In the genomic region with DNA sequence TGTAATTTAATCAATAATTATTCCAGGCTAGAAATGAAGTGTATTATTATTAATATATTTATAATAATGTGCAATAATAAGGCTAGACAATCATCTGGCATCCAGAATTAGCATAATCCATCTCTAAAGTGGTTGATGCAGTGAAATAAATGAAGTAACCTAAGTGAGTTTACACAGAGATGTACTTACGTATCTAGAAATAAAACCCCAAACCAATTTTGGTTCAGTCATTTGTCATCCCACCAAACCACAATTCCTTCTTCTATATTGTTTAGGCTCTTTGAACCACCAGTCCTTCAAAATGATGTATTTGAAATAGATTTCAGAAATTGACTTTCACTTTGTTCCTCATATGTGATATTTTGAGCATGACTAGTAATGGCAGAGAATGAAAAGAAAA, we compare ENCODE assay signal across 19 cellular contexts.
DNase-seq lines count a peak whose midpoint lies in the region; ATAC-seq, FAIRE-seq and TF ChIP-seq lines count a peak whose summit lies in the region.
"Had no signal": no experiment of that assay in that cellular context is flagged by ENCODE, and none has a peak within 500 bp of the region (broad histone marks: within the 10 kb centered on the region; RNA-seq: fewer than 3 reads in every experiment).

No MANE protein-coding gene starts in this region.

- TF ChIP-seq RAD21 in GM12878 (IDR thresholded peaks at IDR 0.05; ENCODE audit: insufficient read depth, low read depth, low read length): no peak

- no peak for FAIRE-seq in GM12878 (lab: Jason Lieb, UNC)
- FAIRE-seq: A204.1, GM12892, GM18507 had no signal

- TF ChIP-seq EP300 in GM12878 (IDR thresholded peaks at IDR 0.05; ENCODE audit: borderline replicate concordance in 1 of 2, control insufficient read depth in 1 of 2, low read depth in 2 of 2, low read length in 2 of 2): no peak

- ATAC-seq in GM12878: no peak
- ATAC-seq in heart left ventricle: no peak

- no peak for DNase-seq in GM12878 (ENCODE audit: low read depth, low spot score)
- DNase-seq in heart left ventricle: no peak
- DNase-seq in H4 (ENCODE audit: low spot score): no peak
- DNase-seq in dorsolateral prefrontal cortex: no peak
- DNase-seq: 8988T; ACHN; BE2C; C1 segment of cervical spinal cord; CD4-positive, alpha-beta memory T cell; CD4-positive, CD25-positive, alpha-beta regulatory T cell; CD8-positive, alpha-beta memory T cell; COR-L47; DMS79 treated with DMSO at 0.1 percent for 48 hours; GF-D8 had no signal

- H4K20me1 ChIP-seq in OCI-LY3 (ENCODE audit: insufficient read depth, low read length) (no peaks in the 10 kb centered on the region), GM12878 (ENCODE audit: control insufficient read depth, insufficient read depth) (no peaks in the 10 kb centered on the region)
- H4K20me1 ChIP-seq: BLaER1 had no signal

- H2AFZ ChIP-seq in OCI-LY3 (ENCODE audit: low read depth, low read length) (no peak overlapping the region), GM12878 (ENCODE audit: control insufficient read depth, low read depth, low read length) (no peak overlapping the region)

- intact Hi-C loops in GM12878 (cut with micrococcal nuclease; ENCODE audit: unreplicated experiment) (no loop called here), heart left ventricle (cut with DNase I) (no loop called here), dorsolateral prefrontal cortex (cut with DNase I) (no loop called here)

- H3K4me2 ChIP-seq in OCI-LY3 (ENCODE audit: low read length) (0 out of 2 replicates have a peak overlapping the region, but pooled peaks have one; percentile 6), GM12878 (ENCODE audit: control insufficient read depth, insufficient read depth) (no peak overlapping the region)
- H3K4me2 ChIP-seq: BLaER1 had no signal

- TF ChIP-seq CTCF in OCI-LY3 (IDR thresholded peaks at IDR 0.05; ENCODE audit: low read depth, low read length) (no peak), GM12878 (IDR thresholded peaks at IDR 0.05 in 2 of 3, conservative IDR thresholded peaks at IDR 0.05 in 1 of 3; ENCODE audit: control insufficient read depth in 2 of 3, extremely low read depth in 1 of 3, insufficient read depth in 1 of 3, low read depth in 3 of 3, low read length in 3 of 3) (no peak), heart left ventricle (IDR thresholded peaks at IDR 0.05) (no peak), dorsolateral prefrontal cortex (IDR thresholded peaks at IDR 0.05 in 54 of 56, conservative IDR thresholded peaks at IDR 0.05 in 2 of 56; ENCODE audit: low read depth in 1 of 56, partially characterized antibody in 56 of 56) (no peak)

- CTCF ChIA-PET in GM12878 (lab: Yijun Ruan, JAX): no interaction called here

- POLR2A ChIA-PET in GM12878 (lab: Charles Lee): no interaction called here

- no peaks in the 10 kb centered on the region for H3K4me1 ChIP-seq in OCI-LY3 (ENCODE audit: low read length)
- no peaks in the 10 kb centered on the region for H3K4me1 ChIP-seq in GM12878 (ENCODE audit: control insufficient read depth, insufficient read depth, low read length)
- no peaks in the 10 kb centered on the region for H3K4me1 ChIP-seq in heart left ventricle
- H3K4me1 ChIP-seq: BE2C, BLaER1 had no signal

- no peaks in the 10 kb centered on the region for H3K79me2 ChIP-seq in OCI-LY3 (ENCODE audit: low read length)
- no peaks in the 10 kb centered on the region for H3K79me2 ChIP-seq in GM12878 (ENCODE audit: control insufficient read depth, insufficient read depth, low read length)

- H3K36me3 ChIP-seq in OCI-LY3 (replicated peaks; ENCODE audit: low read depth, low read length): no peaks in the 10 kb centered on the region
- H3K36me3 ChIP-seq in GM12878 (ENCODE audit: control insufficient read depth in 2 of 2, insufficient read depth in 2 of 2, low read length in 1 of 2): no peaks in the 10 kb centered on the region
- no peaks in the 10 kb centered on the region for H3K36me3 ChIP-seq in heart left ventricle
- H3K36me3 ChIP-seq: BE2C, BLaER1 had no signal

- no peak for TF ChIP-seq POLR2A in GM12878 (IDR thresholded peaks at IDR 0.05; ENCODE audit: low read depth, low read length)
- TF ChIP-seq POLR2A in heart left ventricle (IDR thresholded peaks at IDR 0.05): no peak

- 54% methylated on average over 1 of the region's 1 CpG for WGBS in GM12878 (ENCODE audit: insufficient coverage, insufficient replicate concordance, low lambda C conversion rate, missing lambda C conversion rate)
- WGBS in heart left ventricle, 4 donors: 84 to 95% (median 88%) methylated on average over 1 of the region's 1 CpG

- H3K4me3 ChIP-seq in OCI-LY3 (ENCODE audit: low read length) (no peak overlapping the region), GM12878 (no peak overlapping the region), heart left ventricle (no peak overlapping the region), dorsolateral prefrontal cortex (no peak overlapping the region)
- H3K4me3 ChIP-seq: BLaER1 had no signal

- H3K9me3 ChIP-seq in OCI-LY3 (ENCODE audit: insufficient read depth, low read length): no peaks in the 10 kb centered on the region
- no peaks in the 10 kb centered on the region for H3K9me3 ChIP-seq in GM12878 (replicated peaks; ENCODE audit: control insufficient read depth, insufficient read depth, low read length)
- no peaks in the 10 kb centered on the region for H3K9me3 ChIP-seq in heart left ventricle
- H3K9me3 ChIP-seq: BE2C, BLaER1 had no signal

- in situ Hi-C loops in GM12878 (cut with MboI): no loop called here

- no peaks in the 10 kb centered on the region for H3K27me3 ChIP-seq in OCI-LY3 (ENCODE audit: low read depth, low read length)
- H3K27me3 ChIP-seq in GM12878 (replicated peaks in 1 of 2; ENCODE audit: control insufficient read depth in 2 of 2, insufficient read depth in 2 of 2, low read length in 1 of 2): peaks cover 0 to 3% of the 10 kb centered on the region in 2 experiments; a peak in 1 of 4 replicates
- H3K27me3 ChIP-seq in heart left ventricle: no peaks in the 10 kb centered on the region
- H3K27me3 ChIP-seq in dorsolateral prefrontal cortex: peaks cover 0 to 24% (median 0%) of the 10 kb centered on the region in 45 donors
- H3K27me3 ChIP-seq: BE2C, BLaER1 had no signal

- RAD21 ChIA-PET in GM12878 (lab: Charles Lee; ENCODE audit: unreplicated experiment): no interaction called here

- SMC1A ChIA-PET in GM12878 (lab: Charles Lee; ENCODE audit: uncharacterized antibody, unreplicated experiment): no interaction called here

- BruUV-seq in GM12878 (replicated peaks; lab: Mats Ljungman, UMichigan): no TSS peak

- H3K27ac ChIP-seq in OCI-LY3 (ENCODE audit: low read length) (no peak overlapping the region), GM12878 (ENCODE audit: control insufficient read depth, insufficient read depth) (no peak overlapping the region), heart left ventricle (no peak overlapping the region), dorsolateral prefrontal cortex (no peak overlapping the region)
- H3K27ac ChIP-seq: BLaER1 had no signal

- no peak overlapping the region for H3K9ac ChIP-seq in OCI-LY3 (ENCODE audit: low read length)
- H3K9ac ChIP-seq in GM12878 (ENCODE audit: control insufficient read depth, insufficient read depth, low read length): no peak overlapping the region
- H3K9ac ChIP-seq: BLaER1 had no signal

TF ChIP-seq in GM12878, 131 proteins besides CTCF, POLR2A, EP300 and RAD21:
- TF ChIP-seq MEF2B (IDR thresholded peaks at IDR 0.05; ENCODE audit: partially characterized antibody, poor library complexity, severe bottlenecking) (no peak), RUNX3 (IDR thresholded peaks at IDR 0.05; ENCODE audit: low read length) (peak; percentile 43; the same call in 1 of the 2 replicates), CREM (IDR thresholded peaks at IDR 0.05; ENCODE audit: low read depth) (no peak)
TF ChIP-seq in GM12878: peak in this region for 1.
